In genomic region chr17:55187371-55187770, GRCh38 we compare ENCODE assay signal across 28 cellular contexts.
"Had no signal": no experiment of that assay in that cellular context is flagged by ENCODE, and none has a peak within 500 bp of the region (broad histone marks: within the 10 kb centered on the region; RNA-seq: fewer than 3 reads in every experiment).

No MANE protein-coding gene starts in this region.

- H3K4me3 ChIP-seq: SJSA1 had no signal

- H3K36me3 ChIP-seq: SJSA1 had no signal

- H3K27me3 ChIP-seq: SJSA1 had no signal

- ATAC-seq: activated T-cell treated with anti-CD3 and anti-CD28 coated beads, Interleukin-2, amount 50 U/mL, for 72 hours; Panc1; T-helper 17 cell had no signal

- DNase-seq: activated B cell treated with CpG ODN at 0.5 μM for 24 hours; activated CD4-positive, alpha-beta memory T cell treated with anti-CD3 and anti-CD28 coated beads, Interleukin-2, amount 10 ng/mL, durations not matched to agents 7 days and 5 days; activated CD4-positive, alpha-beta T cell treated with anti-CD3 and anti-CD28 coated beads for 1 hour; activated CD4-positive, alpha-beta T cell treated with anti-CD3 and anti-CD28 coated beads, Interleukin-2, amount 10 ng/mL, durations not matched to agents 7 days and 5 days; activated gamma-delta T cell treated with Interleukin-2 at 50 U/mL for 16 hours; activated naive CD4-positive, alpha-beta T cell treated with anti-CD3 and anti-CD28 coated beads, Interleukin-2, amount 10 ng/mL, durations not matched to agents 7 days and 5 days; activated naive CD8-positive, alpha-beta T cell treated with anti-CD3 and anti-CD28 coated beads for 36 hours; activated T-cell treated with anti-CD3 and anti-CD28 coated beads for 4 hours; activated T-cell treated with anti-CD3 and anti-CD28 coated beads, Interleukin-2, amount 50 U/mL, for 72 hours; anterior cingulate cortex; central memory CD4-positive, alpha-beta T cell; MM.1S; NCI-H1048; NCI-H146; NCI-H1930; NCI-H2107; NCI-H2171 treated with DMSO at 0.1 percent for 48 hours; NCI-H226; NCI-H526; NCI-H774; NK-92 treated with Interleukin-12 subunit alpha and Interleukin-12 subunit beta, amount 100 ng/mL, for 24 hours; OCI-M1; RPMI8226; SHP77; T-helper 17 cell; T-helper 9 cell had no signal

- H3K9me3 ChIP-seq: SJSA1 had no signal

- H3K27ac ChIP-seq: SJSA1 had no signal
